In the genomic region with DNA sequence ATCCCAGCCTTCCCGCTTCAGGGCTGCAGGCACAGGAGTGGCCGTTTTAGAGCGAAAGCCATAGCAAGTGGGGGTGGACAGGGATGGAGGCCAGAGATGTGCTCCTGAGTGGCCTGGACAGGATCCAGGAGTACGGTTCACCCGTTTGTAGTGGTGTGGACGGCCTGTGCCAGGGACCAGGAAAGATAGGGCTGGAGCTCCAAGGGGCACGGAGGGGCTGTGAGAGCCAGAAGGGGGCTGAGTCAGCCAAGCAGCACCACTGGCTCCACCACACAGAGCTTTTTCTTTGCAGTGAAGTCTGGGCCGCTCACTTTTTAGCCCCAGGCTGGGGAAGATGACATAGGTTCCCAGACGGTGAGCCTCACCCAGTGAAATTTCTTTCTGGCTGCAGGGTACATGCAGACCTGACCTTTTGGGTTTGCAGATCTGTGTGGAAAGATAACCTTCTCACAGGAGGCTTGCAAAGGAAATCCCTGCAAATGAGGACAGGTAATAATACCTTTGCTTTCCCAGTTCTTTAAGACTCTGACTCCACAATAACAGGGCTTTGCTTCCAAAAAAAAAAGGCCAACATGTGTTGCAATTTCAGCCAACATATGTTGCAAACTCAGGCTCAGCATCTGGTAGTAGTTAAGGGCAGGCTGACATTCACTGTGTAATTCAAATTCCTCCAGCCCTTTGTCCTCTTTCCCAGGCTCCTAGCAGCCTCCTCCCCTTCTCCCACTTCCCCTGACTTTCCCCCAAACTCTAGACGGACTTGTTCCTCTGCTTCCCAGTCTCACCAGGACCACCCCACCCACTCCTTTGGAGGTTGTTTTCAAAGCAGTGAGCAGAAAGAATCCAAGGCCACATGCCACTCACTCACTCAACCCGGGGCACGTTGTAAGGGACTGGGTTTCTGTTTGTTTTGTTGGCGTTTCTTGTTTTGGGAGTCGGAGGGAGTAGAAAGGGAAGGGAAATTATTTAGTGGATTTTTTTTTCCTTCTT, we compare ENCODE assay signal across 1 cellular context.
TF ChIP-seq lines count a peak whose summit lies in the region.

No MANE protein-coding gene starts in this region.

TF ChIP-seq in HepG2, 621 proteins besides CTCF, POLR2A, EP300 and RAD21 (continued from another document and continues in another):
- TF ChIP-seq ZNF292 (CRISPR knock-in tag; IDR thresholded peaks at IDR 0.05; ENCODE audit: borderline replicate concordance, low read depth) = peak; percentile 74; the same call in 1 of the 2 replicates
- TF ChIP-seq, protein P1, sequence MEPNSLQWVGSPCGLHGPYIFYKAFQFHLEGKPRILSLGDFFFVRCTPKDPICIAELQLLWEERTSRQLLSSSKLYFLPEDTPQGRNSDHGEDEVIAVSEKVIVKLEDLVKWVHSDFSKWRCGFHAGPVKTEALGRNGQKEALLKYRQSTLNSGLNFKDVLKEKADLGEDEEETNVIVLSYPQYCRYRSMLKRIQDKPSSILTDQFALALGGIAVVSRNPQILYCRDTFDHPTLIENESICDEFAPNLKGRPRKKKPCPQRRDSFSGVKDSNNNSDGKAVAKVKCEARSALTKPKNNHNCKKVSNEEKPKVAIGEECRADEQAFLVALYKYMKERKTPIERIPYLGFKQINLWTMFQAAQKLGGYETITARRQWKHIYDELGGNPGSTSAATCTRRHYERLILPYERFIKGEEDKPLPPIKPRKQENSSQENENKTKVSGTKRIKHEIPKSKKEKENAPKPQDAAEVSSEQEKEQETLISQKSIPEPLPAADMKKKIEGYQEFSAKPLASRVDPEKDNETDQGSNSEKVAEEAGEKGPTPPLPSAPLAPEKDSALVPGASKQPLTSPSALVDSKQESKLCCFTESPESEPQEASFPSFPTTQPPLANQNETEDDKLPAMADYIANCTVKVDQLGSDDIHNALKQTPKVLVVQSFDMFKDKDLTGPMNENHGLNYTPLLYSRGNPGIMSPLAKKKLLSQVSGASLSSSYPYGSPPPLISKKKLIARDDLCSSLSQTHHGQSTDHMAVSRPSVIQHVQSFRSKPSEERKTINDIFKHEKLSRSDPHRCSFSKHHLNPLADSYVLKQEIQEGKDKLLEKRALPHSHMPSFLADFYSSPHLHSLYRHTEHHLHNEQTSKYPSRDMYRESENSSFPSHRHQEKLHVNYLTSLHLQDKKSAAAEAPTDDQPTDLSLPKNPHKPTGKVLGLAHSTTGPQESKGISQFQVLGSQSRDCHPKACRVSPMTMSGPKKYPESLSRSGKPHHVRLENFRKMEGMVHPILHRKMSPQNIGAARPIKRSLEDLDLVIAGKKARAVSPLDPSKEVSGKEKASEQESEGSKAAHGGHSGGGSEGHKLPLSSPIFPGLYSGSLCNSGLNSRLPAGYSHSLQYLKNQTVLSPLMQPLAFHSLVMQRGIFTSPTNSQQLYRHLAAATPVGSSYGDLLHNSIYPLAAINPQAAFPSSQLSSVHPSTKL (CRISPR knock-in tag; IDR thresholded peaks at IDR 0.05) = peak; percentile 85
- TF ChIP-seq ZSCAN31 (CRISPR knock-in tag; IDR thresholded peaks at IDR 0.05; ENCODE audit: low read depth) = no peak
- no peak for TF ChIP-seq YY1 (IDR thresholded peaks at IDR 0.05; ENCODE audit: insufficient read depth, insufficient replicate concordance, low read depth, low read length)
- TF ChIP-seq, protein P2, sequence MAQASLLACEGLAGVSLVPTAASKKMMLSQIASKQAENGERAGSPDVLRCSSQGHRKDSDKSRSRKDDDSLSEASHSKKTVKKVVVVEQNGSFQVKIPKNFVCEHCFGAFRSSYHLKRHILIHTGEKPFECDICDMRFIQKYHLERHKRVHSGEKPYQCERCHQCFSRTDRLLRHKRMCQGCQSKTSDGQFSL (CRISPR knock-in tag; IDR thresholded peaks at IDR 0.05) = no peak
- no peak for TF ChIP-seq HCFC1 (IDR thresholded peaks at IDR 0.05; ENCODE audit: low read depth, low read length)
- no peak for TF ChIP-seq RBM22 (optimal IDR thresholded peaks at IDR 0.05; ENCODE audit: low read length)
- TF ChIP-seq NCOA2 (CRISPR knock-in tag; IDR thresholded peaks at IDR 0.05) = peak; percentile 55; the same call in 1 of the 2 replicates
- TF ChIP-seq, protein P3, sequence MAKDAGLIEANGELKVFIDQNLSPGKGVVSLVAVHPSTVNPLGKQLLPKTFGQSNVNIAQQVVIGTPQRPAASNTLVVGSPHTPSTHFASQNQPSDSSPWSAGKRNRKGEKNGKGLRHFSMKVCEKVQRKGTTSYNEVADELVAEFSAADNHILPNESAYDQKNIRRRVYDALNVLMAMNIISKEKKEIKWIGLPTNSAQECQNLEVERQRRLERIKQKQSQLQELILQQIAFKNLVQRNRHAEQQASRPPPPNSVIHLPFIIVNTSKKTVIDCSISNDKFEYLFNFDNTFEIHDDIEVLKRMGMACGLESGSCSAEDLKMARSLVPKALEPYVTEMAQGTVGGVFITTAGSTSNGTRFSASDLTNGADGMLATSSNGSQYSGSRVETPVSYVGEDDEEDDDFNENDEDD (CRISPR knock-in tag; IDR thresholded peaks at IDR 0.05; ENCODE audit: borderline replicate concordance) = no peak; the same call in 1 of the 2 replicates
- no peak for TF ChIP-seq FOXK2 (IDR thresholded peaks at IDR 0.05)
- no peak for TF ChIP-seq SMAD1 (CRISPR knock-in tag; IDR thresholded peaks at IDR 0.05; ENCODE audit: borderline replicate concordance, low read depth)
- TF ChIP-seq ADNP (CRISPR knock-in tag; IDR thresholded peaks at IDR 0.05) = no peak
- TF ChIP-seq, protein P4, sequence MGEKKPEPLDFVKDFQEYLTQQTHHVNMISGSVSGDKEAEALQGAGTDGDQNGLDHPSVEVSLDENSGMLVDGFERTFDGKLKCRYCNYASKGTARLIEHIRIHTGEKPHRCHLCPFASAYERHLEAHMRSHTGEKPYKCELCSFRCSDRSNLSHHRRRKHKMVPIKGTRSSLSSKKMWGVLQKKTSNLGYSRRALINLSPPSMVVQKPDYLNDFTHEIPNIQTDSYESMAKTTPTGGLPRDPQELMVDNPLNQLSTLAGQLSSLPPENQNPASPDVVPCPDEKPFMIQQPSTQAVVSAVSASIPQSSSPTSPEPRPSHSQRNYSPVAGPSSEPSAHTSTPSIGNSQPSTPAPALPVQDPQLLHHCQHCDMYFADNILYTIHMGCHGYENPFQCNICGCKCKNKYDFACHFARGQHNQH (CRISPR knock-in tag; IDR thresholded peaks at IDR 0.05) = peak; percentile 47; the same call in 1 of the 2 replicates
- TF ChIP-seq JDP2 (CRISPR knock-in tag; IDR thresholded peaks at IDR 0.05; ENCODE audit: borderline replicate concordance) = no peak
- peak; percentile 34; the same call in 1 of the 2 replicates for TF ChIP-seq HNF4A (CRISPR knock-in tag; IDR thresholded peaks at IDR 0.05)
- TF ChIP-seq, protein P5, sequence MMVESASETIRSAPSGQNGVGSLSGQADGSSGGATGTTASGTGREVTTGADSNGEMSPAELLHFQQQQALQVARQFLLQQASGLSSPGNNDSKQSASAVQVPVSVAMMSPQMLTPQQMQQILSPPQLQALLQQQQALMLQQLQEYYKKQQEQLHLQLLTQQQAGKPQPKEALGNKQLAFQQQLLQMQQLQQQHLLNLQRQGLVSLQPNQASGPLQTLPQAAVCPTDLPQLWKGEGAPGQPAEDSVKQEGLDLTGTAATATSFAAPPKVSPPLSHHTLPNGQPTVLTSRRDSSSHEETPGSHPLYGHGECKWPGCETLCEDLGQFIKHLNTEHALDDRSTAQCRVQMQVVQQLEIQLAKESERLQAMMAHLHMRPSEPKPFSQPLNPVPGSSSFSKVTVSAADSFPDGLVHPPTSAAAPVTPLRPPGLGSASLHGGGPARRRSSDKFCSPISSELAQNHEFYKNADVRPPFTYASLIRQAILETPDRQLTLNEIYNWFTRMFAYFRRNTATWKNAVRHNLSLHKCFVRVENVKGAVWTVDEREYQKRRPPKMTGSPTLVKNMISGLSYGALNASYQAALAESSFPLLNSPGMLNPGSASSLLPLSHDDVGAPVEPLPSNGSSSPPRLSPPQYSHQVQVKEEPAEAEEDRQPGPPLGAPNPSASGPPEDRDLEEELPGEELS (CRISPR knock-in tag; IDR thresholded peaks at IDR 0.05) = peak; percentile 61
- no peak for TF ChIP-seq ZNF883 (CRISPR knock-in tag; IDR thresholded peaks at IDR 0.05; ENCODE audit: not compliant biosample characterization)
- TF ChIP-seq ZNF431 (CRISPR knock-in tag; IDR thresholded peaks at IDR 0.05; ENCODE audit: borderline replicate concordance, low read depth) = no peak
- no peak for TF ChIP-seq ZNF230 (CRISPR knock-in tag; IDR thresholded peaks at IDR 0.05)
- no peak for TF ChIP-seq KLF9 (CRISPR knock-in tag; IDR thresholded peaks at IDR 0.05; ENCODE audit: low read depth)
- TF ChIP-seq ZSCAN9 (CRISPR knock-in tag; IDR thresholded peaks at IDR 0.05; ENCODE audit: borderline replicate concordance) = peak; percentile 91
- TF ChIP-seq ZNF598 (CRISPR knock-in tag; IDR thresholded peaks at IDR 0.05; ENCODE audit: borderline replicate concordance) = peak; percentile 51; the same call in 1 of the 2 replicates
- TF ChIP-seq MED13 (CRISPR knock-in tag; IDR thresholded peaks at IDR 0.05) = no peak
- no peak for TF ChIP-seq SOX6 (IDR thresholded peaks at IDR 0.05)
- peak; percentile 61 for TF ChIP-seq SOX6 (CRISPR knock-in tag; IDR thresholded peaks at IDR 0.05)
- TF ChIP-seq, protein P6, sequence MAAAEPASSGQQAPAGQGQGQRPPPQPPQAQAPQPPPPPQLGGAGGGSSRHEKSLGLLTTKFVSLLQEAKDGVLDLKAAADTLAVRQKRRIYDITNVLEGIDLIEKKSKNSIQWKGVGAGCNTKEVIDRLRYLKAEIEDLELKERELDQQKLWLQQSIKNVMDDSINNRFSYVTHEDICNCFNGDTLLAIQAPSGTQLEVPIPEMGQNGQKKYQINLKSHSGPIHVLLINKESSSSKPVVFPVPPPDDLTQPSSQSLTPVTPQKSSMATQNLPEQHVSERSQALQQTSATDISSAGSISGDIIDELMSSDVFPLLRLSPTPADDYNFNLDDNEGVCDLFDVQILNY (CRISPR knock-in tag; conservative IDR thresholded peaks at IDR 0.05) = no peak
- no peak for TF ChIP-seq NR2F2 (IDR thresholded peaks at IDR 0.05; ENCODE audit: borderline replicate concordance, low read depth)
- TF ChIP-seq ZNF124 (CRISPR knock-in tag; IDR thresholded peaks at IDR 0.05) = 0 out of 2 replicates have a peak, but pooled peaks have one; percentile 36
- no peak for TF ChIP-seq KLF12 (CRISPR knock-in tag; IDR thresholded peaks at IDR 0.05; ENCODE audit: borderline replicate concordance)
- TF ChIP-seq, protein P7, sequence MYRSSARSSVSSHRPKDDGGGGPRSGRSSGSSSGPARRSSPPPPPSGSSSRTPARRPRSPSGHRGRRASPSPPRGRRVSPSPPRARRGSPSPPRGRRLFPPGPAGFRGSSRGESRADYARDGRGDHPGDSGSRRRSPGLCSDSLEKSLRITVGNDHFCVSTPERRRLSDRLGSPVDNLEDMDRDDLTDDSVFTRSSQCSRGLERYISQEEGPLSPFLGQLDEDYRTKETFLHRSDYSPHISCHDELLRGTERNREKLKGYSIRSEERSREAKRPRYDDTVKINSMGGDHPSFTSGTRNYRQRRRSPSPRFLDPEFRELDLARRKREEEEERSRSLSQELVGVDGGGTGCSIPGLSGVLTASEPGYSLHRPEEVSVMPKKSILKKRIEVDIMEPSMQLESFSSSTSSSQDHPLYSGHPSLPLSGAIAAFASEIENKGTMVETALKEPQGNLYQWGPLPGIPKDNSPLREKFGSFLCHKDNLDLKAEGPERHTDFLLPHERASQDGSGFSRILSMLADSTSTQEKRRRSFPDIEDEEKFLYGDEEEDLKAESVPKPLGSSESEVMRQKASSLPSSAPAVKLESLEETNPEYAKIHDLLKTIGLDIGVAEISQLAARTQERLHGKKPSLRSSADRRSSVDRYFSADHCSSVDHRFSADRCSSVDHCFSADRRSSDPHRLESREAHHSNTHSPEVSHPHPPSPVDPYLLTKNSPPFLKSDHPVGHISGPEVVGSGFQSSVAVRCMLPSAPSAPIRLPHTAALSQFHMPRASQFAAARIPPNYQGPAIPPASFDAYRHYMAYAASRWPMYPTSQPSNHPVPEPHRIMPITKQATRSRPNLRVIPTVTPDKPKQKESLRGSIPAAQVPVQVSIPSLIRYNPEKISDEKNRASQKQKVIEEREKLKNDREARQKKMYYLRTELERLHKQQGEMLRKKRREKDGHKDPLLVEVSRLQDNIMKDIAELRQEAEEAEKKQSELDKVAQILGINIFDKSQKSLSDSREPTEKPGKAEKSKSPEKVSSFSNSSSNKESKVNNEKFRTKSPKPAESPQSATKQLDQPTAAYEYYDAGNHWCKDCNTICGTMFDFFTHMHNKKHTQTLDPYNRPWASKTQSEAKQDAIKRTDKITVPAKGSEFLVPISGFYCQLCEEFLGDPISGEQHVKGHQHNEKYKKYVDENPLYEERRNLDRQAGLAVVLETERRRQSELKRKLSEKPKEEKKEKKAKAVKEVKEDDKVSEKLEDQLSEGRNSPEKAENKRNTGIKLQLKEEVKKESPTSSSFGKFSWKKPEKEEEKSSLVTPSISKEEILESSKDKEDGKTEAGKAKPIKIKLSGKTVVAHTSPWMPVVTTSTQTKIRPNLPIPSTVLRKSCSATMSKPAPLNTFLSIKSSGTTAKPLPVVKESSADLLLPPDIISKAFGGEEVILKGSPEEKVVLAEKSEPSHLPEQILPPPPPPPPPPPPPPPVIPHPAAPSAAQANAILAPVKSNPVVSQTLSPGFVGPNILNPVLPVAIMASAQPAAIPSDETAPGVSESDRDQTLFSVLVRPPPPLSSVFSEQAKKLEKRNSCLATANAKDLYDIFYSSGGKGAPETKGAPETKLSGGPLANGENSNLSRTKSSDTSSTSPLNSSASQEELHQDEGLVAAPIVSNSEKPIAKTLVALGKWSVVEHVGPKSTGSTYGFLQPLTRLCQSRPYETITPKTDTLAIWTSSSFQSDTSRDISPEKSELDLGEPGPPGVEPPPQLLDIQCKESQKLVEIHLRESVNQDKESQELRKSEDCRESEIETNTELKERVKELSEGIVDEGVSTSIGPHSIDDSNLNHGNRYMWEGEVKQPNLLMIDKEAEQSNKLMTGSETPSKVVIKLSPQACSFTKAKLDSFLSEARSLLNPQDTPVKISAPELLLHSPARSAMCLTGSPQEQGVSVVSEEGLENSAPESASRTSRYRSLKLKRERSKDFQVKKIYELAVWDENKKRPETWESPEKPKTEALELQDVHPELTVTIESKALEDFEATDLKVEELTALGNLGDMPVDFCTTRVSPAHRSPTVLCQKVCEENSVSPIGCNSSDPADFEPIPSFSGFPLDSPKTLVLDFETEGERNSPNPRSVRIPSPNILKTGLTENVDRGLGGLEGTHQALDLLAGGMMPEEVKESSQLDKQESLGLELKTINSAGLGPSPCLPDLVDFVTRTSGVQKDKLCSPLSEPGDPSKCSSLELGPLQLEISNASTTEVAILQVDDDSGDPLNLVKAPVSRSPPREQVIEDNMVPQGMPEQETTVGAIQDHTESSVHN (CRISPR knock-in tag; IDR thresholded peaks at IDR 0.05) = 0 out of 2 replicates have a peak, but pooled peaks have one; percentile 43
- peak; percentile 50; the same call in 1 of the 2 replicates for TF ChIP-seq RXRB (CRISPR knock-in tag; IDR thresholded peaks at IDR 0.05; ENCODE audit: borderline replicate concordance)
- TF ChIP-seq PHF21A (CRISPR knock-in tag; IDR thresholded peaks at IDR 0.05) = peak; percentile 73; the same call in 1 of the 2 replicates
- TF ChIP-seq ZEB1 (IDR thresholded peaks at IDR 0.05; ENCODE audit: insufficient replicate concordance, low read depth) = peak; percentile 53
